ENCODE assay signal across 5 cellular contexts in genomic region chr10:130255777-130256176, GRCh38.
"Had no signal": no experiment of that assay in that cellular context is flagged by ENCODE, and none has a peak within 500 bp of the region (broad histone marks: within the 10 kb centered on the region; RNA-seq: fewer than 3 reads in every experiment).

No MANE protein-coding gene starts in this region.

- H3K4me2 ChIP-seq: GM23338 had no signal

- H3K4me3 ChIP-seq: GM23338, K562 had no signal

- H3K4me1 Mint-ChIP-seq: GM23338 had no signal

- H3K4me3 Mint-ChIP-seq: GM23338, H9 had no signal

- H3K27ac Mint-ChIP-seq: GM23338, H9 had no signal

- ATAC-seq: GM23338, K562 had no signal

- DNase-seq: H9, HCEC 1CT, IMR-90 had no signal
